In genomic region chr13:84263354-84264069, GRCh38 we compare ENCODE assay signal across 20 cellular contexts.
"Had no signal": no experiment of that assay in that cellular context is flagged by ENCODE, and none has a peak within 500 bp of the region (broad histone marks: within the 10 kb centered on the region; RNA-seq: fewer than 3 reads in every experiment).

No MANE protein-coding gene starts in this region.

- H3K4me3 ChIP-seq: ascending aorta, gastroesophageal sphincter, prostate gland, skin epidermis, transverse colon had no signal

- H3K4me1 ChIP-seq: ascending aorta, gastroesophageal sphincter, prostate gland, transverse colon had no signal

- H3K27me3 ChIP-seq: ascending aorta, gastroesophageal sphincter, transverse colon had no signal

- H3K27ac ChIP-seq: ascending aorta, gastroesophageal sphincter, prostate gland, skin epidermis, transverse colon, VCaP had no signal

- H3K9me3 ChIP-seq: ascending aorta, gastroesophageal sphincter, prostate gland, transverse colon had no signal

- DNase-seq: activated CD4-positive, alpha-beta T cell treated with anti-CD3 and anti-CD28 coated beads for 1 hour; activated CD4-positive, alpha-beta T cell treated with anti-CD3 and anti-CD28 coated beads, Interleukin-2, amount 50 U/mL, for 4 hours; activated naive CD4-positive, alpha-beta T cell treated with anti-CD3 and anti-CD28 coated beads, Interleukin-2, amount 10 ng/mL, durations not matched to agents 7 days and 5 days; dermis blood vessel endothelial cell; effector memory CD8-positive, alpha-beta T cell; erythroblast; hippocampal formation; left ventricle myocardium superior; mesenchymal stem cell; natural killer cell; occipital lobe; right cardiac atrium; stimulated activated CD4-positive, alpha-beta T cell treated with anti-CD3 and anti-CD28 coated beads, Interleukin-4, amount 100 ng/mL, for 24 hours; stimulated activated naive CD4-positive, alpha-beta T cell; transverse colon had no signal

- H3K36me3 ChIP-seq: ascending aorta, gastroesophageal sphincter, prostate gland, transverse colon had no signal

- ATAC-seq: effector memory CD8-positive, alpha-beta T cell; gastroesophageal sphincter; left ventricle myocardium superior; natural killer cell; right cardiac atrium had no signal
